1 cellular context compared by ENCODE assay signal in genomic region chr13:70613295-70613694, GRCh38.
TF ChIP-seq lines count a peak whose summit lies in the region.

No MANE protein-coding gene starts in this region.

TF ChIP-seq in GM23338, 12 proteins besides CTCF, POLR2A, EP300 and RAD21 (continued from another document):
- TF ChIP-seq ETS1 (IDR thresholded peaks at IDR 0.05) = no peak
- no peak for TF ChIP-seq JUNB (IDR thresholded peaks at IDR 0.05; ENCODE audit: unreplicated experiment)
TF ChIP-seq in GM23338: peak in this region for 0.
